In genomic region chr13:42832341-42833153, GRCh38 we compare ENCODE assay signal across 11 cellular contexts. TPM values are rescaled to one million over a fixed set of nuclear protein-coding genes. Genes with fewer than 3 reads are reported as not detected.
A peak's percentile ranks its signal among the peaks of the same experiment; 100 is the strongest.
DNase-seq lines count a peak whose midpoint lies in the region; ATAC-seq and TF ChIP-seq lines count a peak whose summit lies in the region.
"Had no signal": no experiment of that assay in that cellular context is flagged by ENCODE, and none has a peak within 500 bp of the region (broad histone marks: within the 10 kb centered on the region; RNA-seq: fewer than 3 reads in every experiment).

No MANE protein-coding gene starts in this region.

- CTCF ChIA-PET in SK-N-SH (lab: Yijun Ruan, JAX): no interaction called here

- no peak for TF ChIP-seq CTCF in SK-N-SH (IDR thresholded peaks at IDR 0.05)

- no peak overlapping the region; the same call in 1 of the 2 replicates for H3K9ac ChIP-seq in SK-N-SH

- no peak for TF ChIP-seq RAD21 in SK-N-SH (IDR thresholded peaks at IDR 0.05; ENCODE audit: low read length)

- peak overlapping the region; percentile 52; the same call in 1 of the 2 replicates for H3K4me2 ChIP-seq in SK-N-SH

- no peaks in the 10 kb centered on the region for H3K27me3 ChIP-seq in SK-N-SH (ENCODE audit: insufficient read depth)

- H3K4me1 ChIP-seq in SK-N-SH (ENCODE audit: control insufficient read depth in 1 of 2, insufficient read depth in 2 of 2, low read depth in 1 of 2, low read length in 1 of 2): peaks cover 2 to 17% of the 10 kb centered on the region in 2 experiments; a peak in 2 of 4 replicates

- WGBS in SK-N-SH (ENCODE audit: low lambda C conversion rate): 41% methylated on average over 10 of the region's 10 CpGs

- no peaks in the 10 kb centered on the region for H3K79me2 ChIP-seq in SK-N-SH (ENCODE audit: insufficient read depth)

- POLR2A ChIA-PET in SK-N-SH (lab: Yijun Ruan, JAX): no interaction called here

- H3F3A ChIP-seq in SK-N-SH (replicated peaks; ENCODE audit: insufficient read depth): peaks cover 19% of the 10 kb centered on the region

- H4K20me1 ChIP-seq in SK-N-SH (ENCODE audit: insufficient read depth): no peaks in the 10 kb centered on the region

- H2AFZ ChIP-seq in SK-N-SH (ENCODE audit: low read depth): no peak overlapping the region

- H3K27ac ChIP-seq in SK-N-SH (ENCODE audit: low read depth in 2 of 2, low read length in 1 of 2): peak overlapping the region in 1 of 2 experiments; percentile 78; a peak in 2 of 4 replicates

- no peaks in the 10 kb centered on the region for H3K9me3 ChIP-seq in SK-N-SH

- no peak for ATAC-seq in HG03135 (IDR thresholded peaks at IDR 0.05; ENCODE audit: unreplicated experiment)

- H3K9me2 ChIP-seq in SK-N-SH: no peaks in the 10 kb centered on the region

- no peak overlapping the region for H3K4me3 ChIP-seq in SK-N-SH (ENCODE audit: low read depth in 2 of 2, low read length in 1 of 2)

- peak; percentile 1 for DNase-seq in SKM-1 treated with dmso at 0.1 percent for 144 hours (lab: John Stamatoyannopoulos, UW; ENCODE audit: unreplicated experiment)
- DNase-seq in SKM-1 (lab: John Stamatoyannopoulos, UW; ENCODE audit: unreplicated experiment): no peak
- no peak for DNase-seq in SK-N-SH
- DNase-seq in glomerular visceral epithelial cell (ENCODE audit: extremely low spot score): peak; percentile 66
- peak; percentile 49 for DNase-seq in smooth muscle cell of the brain vasculature (ENCODE audit: low read depth, low spot score)
- DNase-seq in COLO829 (ENCODE audit: low spot score): no peak
- DNase-seq in DMS114 treated with DMSO at 0.1 percent for 48 hours (lab: John Stamatoyannopoulos, UW; ENCODE audit: unreplicated experiment): no peak
- DNase-seq: activated CD4-positive, alpha-beta T cell treated with anti-CD3 and anti-CD28 coated beads, Interleukin-2, amount 10 ng/mL, durations not matched to agents 7 days and 5 days; cerebellar nuclear complex; NCI-H1436 had no signal

- peak in 1 of 2 experiments; percentile 78; a peak in 1 of 4 replicates for TF ChIP-seq EP300 in SK-N-SH (IDR thresholded peaks at IDR 0.05; ENCODE audit: borderline replicate concordance in 1 of 2, low read depth in 1 of 2, low read length in 1 of 2)

- H3K36me3 ChIP-seq in SK-N-SH (replicated peaks in 1 of 2; ENCODE audit: control insufficient read depth in 1 of 2, insufficient read depth in 2 of 2, low read length in 1 of 2): no peaks in the 10 kb centered on the region

TF ChIP-seq in SK-N-SH, 30 proteins besides CTCF, POLR2A, EP300 and RAD21 (continues in another document):
- TF ChIP-seq REST (IDR thresholded peaks at IDR 0.05; ENCODE audit: low read depth, low read length) (0 out of 2 replicates have a peak, but pooled peaks have one; percentile 28), EZH2phosphoT487 (IDR thresholded peaks at IDR 0.05; ENCODE audit: borderline replicate concordance, low read depth) (no peak), NFIC (IDR thresholded peaks at IDR 0.05; ENCODE audit: borderline replicate concordance) (peak; percentile 84), MAX (IDR thresholded peaks at IDR 0.05; ENCODE audit: low read depth) (no peak), MXI1 (IDR thresholded peaks at IDR 0.05; ENCODE audit: low read depth, low read length) (no peak), USF1 (IDR thresholded peaks at IDR 0.05; ENCODE audit: borderline replicate concordance, low read depth) (no peak), RFX5 (IDR thresholded peaks at IDR 0.05; ENCODE audit: low read length) (no peak), FOXJ3 (CRISPR knock-in tag; IDR thresholded peaks at IDR 0.05) (no peak), JUND (IDR thresholded peaks at IDR 0.05) (peak; percentile 67), ELF1 (IDR thresholded peaks at IDR 0.05) (no peak; the same call in 1 of the 2 replicates), IRF3 (IDR thresholded peaks at IDR 0.05; ENCODE audit: low read depth, low read length) (no peak), SMC3 (IDR thresholded peaks at IDR 0.05; ENCODE audit: low read depth, low read length) (no peak), GATA2 (CRISPR knock-in tag; IDR thresholded peaks at IDR 0.05) (no peak), TEAD4 (IDR thresholded peaks at IDR 0.05; ENCODE audit: borderline replicate concordance, insufficient read depth) (0 out of 2 replicates have a peak, but pooled peaks have one; percentile 46), GABPA (IDR thresholded peaks at IDR 0.05; ENCODE audit: low read depth) (no peak), YY1 (IDR thresholded peaks at IDR 0.05; ENCODE audit: low read depth) (no peak), USF2 (IDR thresholded peaks at IDR 0.05; ENCODE audit: borderline replicate concordance, low read depth, low read length) (no peak), CHD2 (IDR thresholded peaks at IDR 0.05; ENCODE audit: low read length, partially characterized antibody) (no peak), NRF1 (IDR thresholded peaks at IDR 0.05; ENCODE audit: low read depth, low read length) (no peak), RXRA (IDR thresholded peaks at IDR 0.05; ENCODE audit: borderline replicate concordance, low read depth) (peak; percentile 68), POLR2AphosphoS5 (IDR thresholded peaks at IDR 0.05; ENCODE audit: low read depth, low read length) (no peak), FOSL2 (IDR thresholded peaks at IDR 0.05; ENCODE audit: borderline replicate concordance, low read depth) (peak; percentile 67), TAF1 (IDR thresholded peaks at IDR 0.05; ENCODE audit: borderline replicate concordance, low read depth, low read length) (no peak), RCOR1 (IDR thresholded peaks at IDR 0.05; ENCODE audit: low read length) (no peak)

RNA-seq across cellular contexts. Expression of gene FAM216B, which starts 51.2 kb away (rescaled TPM):
- polyA plus RNA-seq in SK-N-SH (2012; rRNA removed): not detected in 2 replicates
- polyA plus RNA-seq in SK-N-SH (2012; cell fraction: cytosol; rRNA removed): 0.01 TPM in 1 of 2 replicates, not detected in the other
- polyA plus RNA-seq in SK-N-SH (2012; cell fraction: nucleus; rRNA removed): not detected in 2 replicates

Comparison
In these comparisons a context has a peak if more than half of its experiments do, and no peak if none do; other contexts are left out.
1. DNase-seq: peak in SKM-1 treated with dmso at 0.1 percent for 144 hours (single experiment), glomerular visceral epithelial cell (single experiment) and smooth muscle cell of the brain vasculature (single experiment); none in SKM-1 (single experiment), SK-N-SH (single experiment), COLO829 (single experiment) and DMS114 treated with DMSO at 0.1 percent for 48 hours (single experiment).